21 cellular contexts compared by ENCODE assay signal in genomic region chrX:11146411-11146810, GRCh38.
"Had no signal": no experiment of that assay in that cellular context is flagged by ENCODE, and none has a peak within 500 bp of the region (broad histone marks: within the 10 kb centered on the region; RNA-seq: fewer than 3 reads in every experiment).

No MANE protein-coding gene starts in this region.

- H3K27ac Mint-ChIP-seq: immature natural killer cell; mesothelial cell of epicardium; naive thymus-derived CD4-positive, alpha-beta T cell; nephron; neural progenitor cell; progenitor cell of endocrine pancreas; stimulated activated naive CD8-positive, alpha-beta T cell treated with anti-CD3 and anti-CD28 coated beads, Interleukin-15, amount 100 ng/mL, for 72 hours had no signal

- H3K27me3 Mint-ChIP-seq: progenitor cell of endocrine pancreas; stimulated activated naive CD8-positive, alpha-beta T cell treated with anti-CD3 and anti-CD28 coated beads, Interleukin-15, amount 100 ng/mL, for 72 hours had no signal

- H3K27ac ChIP-seq: dorsolateral prefrontal cortex, neural progenitor cell, parathyroid adenoma, right atrium auricular region, suprapubic skin, transverse colon had no signal

- H3K36me3 Mint-ChIP-seq: immature natural killer cell; mesothelial cell of epicardium; naive thymus-derived CD4-positive, alpha-beta T cell; neural progenitor cell had no signal

- H3K4me1 Mint-ChIP-seq: nephron; stimulated activated naive CD8-positive, alpha-beta T cell treated with anti-CD3 and anti-CD28 coated beads, Interleukin-15, amount 100 ng/mL, for 72 hours had no signal

- H3K9me3 Mint-ChIP-seq: immature natural killer cell; naive thymus-derived CD4-positive, alpha-beta T cell; nephron; neural progenitor cell; stimulated activated naive CD8-positive, alpha-beta T cell treated with anti-CD3 and anti-CD28 coated beads, Interleukin-15, amount 100 ng/mL, for 72 hours had no signal

- DNase-seq: dorsolateral prefrontal cortex; effector CD4-positive, alpha-beta T cell; hypothalamus; immature natural killer cell; islet precursor cell; kidney glomerular epithelial cell; mesenchymal stem cell; naive thymus-derived CD4-positive, alpha-beta T cell; stimulated activated CD4-positive, alpha-beta T cell treated with anti-CD3 and anti-CD28 coated beads, Interleukin-4, amount 100 ng/mL, for 4 hours; stimulated activated naive CD4-positive, alpha-beta T cell; stimulated activated naive CD8-positive, alpha-beta T cell treated with anti-CD3 and anti-CD28 coated beads, Interleukin-15, amount 100 ng/mL, for 72 hours; transverse colon had no signal

- H3K4me3 Mint-ChIP-seq: immature natural killer cell; mesothelial cell of epicardium; naive thymus-derived CD4-positive, alpha-beta T cell; nephron; neural progenitor cell; stimulated activated naive CD8-positive, alpha-beta T cell treated with anti-CD3 and anti-CD28 coated beads, Interleukin-15, amount 100 ng/mL, for 72 hours had no signal

- ATAC-seq: left lobe of liver; naive thymus-derived CD4-positive, alpha-beta T cell; sciatic nerve; stimulated activated naive CD8-positive, alpha-beta T cell treated with anti-CD3 and anti-CD28 coated beads, Interleukin-15, amount 100 ng/mL, for 72 hours had no signal
